Comparison of ENCODE assay signal across 8 cellular contexts in genomic region chr5:134132372-134133212, GRCh38. TPM values are rescaled to one million over a fixed set of nuclear protein-coding genes. Genes with fewer than 3 reads are reported as not detected.
DNase-seq lines count a peak whose midpoint lies in the region; ATAC-seq and TF ChIP-seq lines count a peak whose summit lies in the region.

No MANE protein-coding gene starts in this region.

- H3K79me1 ChIP-seq in mesenchymal stem cell (replicated peaks; ENCODE audit: low read length, poor library complexity, severe bottlenecking), result peaks cover 55% of the 10 kb centered on the region

- no peak overlapping the region for H2BK15ac ChIP-seq in mesenchymal stem cell (ENCODE audit: low read depth, poor library complexity, severe bottlenecking)

- TF ChIP-seq CTCF in GM12874 (IDR thresholded peaks at IDR 0.05; ENCODE audit: insufficient read depth, low read depth, low read length), result peak; percentile 52

- peaks cover 60 to 83% of the 10 kb centered on the region in 2 experiments for H3K36me3 ChIP-seq in mesenchymal stem cell (ENCODE audit: control insufficient read depth in 1 of 2, insufficient read depth in 2 of 2, low read depth in 1 of 2, low read length in 2 of 2)

- H2BK5ac ChIP-seq in mesenchymal stem cell (ENCODE audit: low read depth, low read length, poor library complexity, severe bottlenecking), result no peak overlapping the region

- H4K8ac ChIP-seq in mesenchymal stem cell (ENCODE audit: low read length), result no peak overlapping the region

- H2AFZ ChIP-seq in mesenchymal stem cell (ENCODE audit: low read depth, low read length), result no peak overlapping the region

- H3K27ac ChIP-seq in mesenchymal stem cell (ENCODE audit: low read length, poor library complexity, severe bottlenecking), result no peak overlapping the region

- H3K4me1 Mint-ChIP-seq in stimulated activated naive CD8-positive, alpha-beta T cell treated with anti-CD3 and anti-CD28 coated beads, Interleukin-15, Interleukin-2, amounts not matched to agents 100 ng/mL and 50 ng/mL, for 24 hours (ENCODE audit: low read depth), result peaks cover 98% of the 10 kb centered on the region

- H2BK12ac ChIP-seq in mesenchymal stem cell (ENCODE audit: low read length in 2 of 2), result no peak overlapping the region

- H3K27me3 Mint-ChIP-seq in stimulated activated naive CD8-positive, alpha-beta T cell treated with anti-CD3 and anti-CD28 coated beads, Interleukin-15, Interleukin-2, amounts not matched to agents 100 ng/mL and 50 ng/mL, for 24 hours, result no peaks in the 10 kb centered on the region

- peak; percentile 81 for ATAC-seq in HG02678 (IDR thresholded peaks at IDR 0.05; ENCODE audit: unreplicated experiment)
- ATAC-seq in left cardiac atrium, result peak in 1 of 2 donors; percentile 46

- no peak overlapping the region for H2AK5ac ChIP-seq in mesenchymal stem cell (ENCODE audit: low read length, severe bottlenecking)

- no peak overlapping the region for H3K4me3 ChIP-seq in mesenchymal stem cell (ENCODE audit: insufficient read depth in 1 of 2, low read depth in 1 of 2, low read length in 2 of 2)

- no peak overlapping the region for H3K9ac ChIP-seq in mesenchymal stem cell (ENCODE audit: low read length)

- intact Hi-C loops in left cardiac atrium (cut with DNase I), result no loop called here

- no peak overlapping the region for H3K4ac ChIP-seq in mesenchymal stem cell (ENCODE audit: low read depth in 1 of 2, low read length in 2 of 2)

- no peak overlapping the region for H2BK120ac ChIP-seq in mesenchymal stem cell (ENCODE audit: low read depth, low read length)

- H3K4me1 ChIP-seq in mesenchymal stem cell (ENCODE audit: control insufficient read depth, insufficient read depth, low read depth, low read length), result peaks cover 5% of the 10 kb centered on the region

- WGBS in mesenchymal stem cell, result 83% methylated on average over 16 of the region's 16 CpGs

- H3K36me3 Mint-ChIP-seq in stimulated activated naive CD8-positive, alpha-beta T cell treated with anti-CD3 and anti-CD28 coated beads, Interleukin-15, Interleukin-2, amounts not matched to agents 100 ng/mL and 50 ng/mL, for 24 hours (ENCODE audit: low read depth), result peaks cover 23% of the 10 kb centered on the region

- H3K23ac ChIP-seq in mesenchymal stem cell (ENCODE audit: low read length in 2 of 2), result no peak overlapping the region

- no peak overlapping the region for H3K18ac ChIP-seq in mesenchymal stem cell (ENCODE audit: low read depth in 1 of 2, low read length in 2 of 2)

- peak; percentile 72 for DNase-seq in activated CD4-positive, alpha-beta T cell treated with anti-CD3 and anti-CD28 coated beads for 48 hours
- peak; percentile 26 for DNase-seq in left cardiac atrium
- DNase-seq in amniotic stem cell (lab: John Stamatoyannopoulos, UW), result no peak
- DNase-seq in mesenchymal stem cell, result no peak
- no peak for DNase-seq in SIG-M5 treated with dmso at 0.1 percent for 504 hours (lab: John Stamatoyannopoulos, UW; ENCODE audit: unreplicated experiment)

- H3K4me2 ChIP-seq in mesenchymal stem cell (ENCODE audit: low read length, poor library complexity, severe bottlenecking), result no peak overlapping the region

- no peaks in the 10 kb centered on the region for H3K9me3 Mint-ChIP-seq in stimulated activated naive CD8-positive, alpha-beta T cell treated with anti-CD3 and anti-CD28 coated beads, Interleukin-15, Interleukin-2, amounts not matched to agents 100 ng/mL and 50 ng/mL, for 24 hours

- no peak overlapping the region for H4K91ac ChIP-seq in mesenchymal stem cell (ENCODE audit: low read length)

- no peaks in the 10 kb centered on the region for H3K9me3 ChIP-seq in mesenchymal stem cell (ENCODE audit: control insufficient read depth, low read length)

- H3K27me3 ChIP-seq in mesenchymal stem cell (ENCODE audit: control insufficient read depth in 1 of 2, insufficient read depth in 1 of 2, low read length in 2 of 2), result no peaks in the 10 kb centered on the region

- H3K27ac Mint-ChIP-seq in stimulated activated naive CD8-positive, alpha-beta T cell treated with anti-CD3 and anti-CD28 coated beads, Interleukin-15, Interleukin-2, amounts not matched to agents 100 ng/mL and 50 ng/mL, for 24 hours, result peak overlapping the region; percentile 98

- no peak overlapping the region for H3K14ac ChIP-seq in mesenchymal stem cell (ENCODE audit: low read length in 2 of 2)

- H3K4me3 Mint-ChIP-seq in stimulated activated naive CD8-positive, alpha-beta T cell treated with anti-CD3 and anti-CD28 coated beads, Interleukin-15, Interleukin-2, amounts not matched to agents 100 ng/mL and 50 ng/mL, for 24 hours, result peak overlapping the region; percentile 69

RNA-seq across cellular contexts. Expression of gene TCF7, which starts 18.1 kb away (rescaled TPM):
- 1 to 10 TPM; 2.4 to 3.3 TPM for total RNA-seq in left cardiac atrium
- 1.4 TPM for polyA plus RNA-seq in mesenchymal stem cell (2013, experiment 1 of 2)
- 1.4 TPM for polyA plus RNA-seq in mesenchymal stem cell (2013, experiment 2 of 2)

RNA-seq across cellular contexts. Expression of gene SKP1, which starts 44.2 kb away (rescaled TPM):
- 100 to 1,000 TPM; 391 to 436 TPM for total RNA-seq in left cardiac atrium
- 556 TPM for polyA plus RNA-seq in mesenchymal stem cell (2013, experiment 1 of 2)
- 556 TPM for polyA plus RNA-seq in mesenchymal stem cell (2013, experiment 2 of 2)

Comparison
In these comparisons a context has a peak if more than half of its experiments do, and no peak if none do; other contexts are left out.
1. DNase-seq: peak in activated CD4-positive, alpha-beta T cell treated with anti-CD3 and anti-CD28 coated beads for 48 hours (single experiment) and left cardiac atrium (single experiment); none in amniotic stem cell (single experiment), mesenchymal stem cell (single experiment) and SIG-M5 treated with dmso at 0.1 percent for 504 hours (single experiment).